In the genomic region with DNA sequence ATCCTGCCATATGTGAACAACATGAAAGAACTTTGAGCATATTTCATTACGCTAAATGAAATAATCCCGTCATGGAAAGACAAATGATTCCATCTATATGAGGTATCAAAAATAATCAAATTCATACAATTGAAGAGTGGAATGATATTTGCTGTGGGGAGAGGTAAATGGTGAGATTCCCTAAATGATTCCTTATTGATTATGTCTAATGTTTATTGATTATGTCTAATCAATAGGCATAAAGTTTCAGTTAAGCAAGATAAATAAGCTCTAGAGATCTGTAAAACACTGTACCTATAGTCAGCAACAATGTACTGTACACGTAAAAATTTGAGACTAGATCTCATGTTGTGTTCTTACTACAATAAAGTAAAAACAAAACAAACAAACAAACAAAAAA, we compare ENCODE assay signal across 8 cellular contexts.
"Had no signal": no experiment of that assay in that cellular context is flagged by ENCODE, and none has a peak within 500 bp of the region (broad histone marks: within the 10 kb centered on the region; RNA-seq: fewer than 3 reads in every experiment).

No MANE protein-coding gene starts in this region.

- H3K4me2 ChIP-seq: KMS-11 had no signal

- H3K27ac ChIP-seq: HL-60, KMS-11 had no signal

- FAIRE-seq: HepG2, HTR-8/SVneo had no signal

- ATAC-seq: HepG2 had no signal

- H3K4me1 Mint-ChIP-seq: IgD-negative memory B cell had no signal

- H3K27ac Mint-ChIP-seq: IgD-negative memory B cell had no signal

- H3K9ac ChIP-seq: KMS-11 had no signal

- DNase-seq: IMR-90, KBM-7, KG1 had no signal

- H3K4me3 Mint-ChIP-seq: IgD-negative memory B cell had no signal
